14 cellular contexts compared by ENCODE assay signal in genomic region chr19:655691-656090, GRCh38. TPM values are rescaled to one million over a fixed set of nuclear protein-coding genes. Genes with fewer than 3 reads are reported as not detected.
DNase-seq lines count a peak whose midpoint lies in the region; ATAC-seq, FAIRE-seq and TF ChIP-seq lines count a peak whose summit lies in the region.
"Had no signal": no experiment of that assay in that cellular context is flagged by ENCODE, and none has a peak within 500 bp of the region (broad histone marks: within the 10 kb centered on the region; RNA-seq: fewer than 3 reads in every experiment).

No MANE protein-coding gene starts in this region.

- no peaks in the 10 kb centered on the region for H3K9me3 ChIP-seq in HepG2 (ENCODE audit: low read length)
- no peaks in the 10 kb centered on the region for H3K9me3 ChIP-seq in right lobe of liver

- TF ChIP-seq CTCF in HepG2 (CRISPR knock-in tag; IDR thresholded peaks at IDR 0.05): no peak
- no peak for TF ChIP-seq CTCF in right lobe of liver (IDR thresholded peaks at IDR 0.05)
- no peak for TF ChIP-seq CTCF in GM13977 (IDR thresholded peaks at IDR 0.05; ENCODE audit: extremely low read depth, insufficient read depth, missing control alignments)

- CTCF ChIA-PET in HepG2 (lab: Yijun Ruan, JAX; ENCODE audit: low intra/inter-chr PET ratio, low total read pairs): no interaction called here

- peaks cover 24 to 62% of the 10 kb centered on the region in 2 experiments for H3K36me3 ChIP-seq in HepG2 (replicated peaks in 1 of 2; ENCODE audit: control insufficient read depth in 1 of 2, insufficient read depth in 2 of 2, low read length in 2 of 2)
- peaks cover 0 to 28% (median 7%) of the 10 kb centered on the region in 4 donors for H3K36me3 ChIP-seq in right lobe of liver

- peaks cover 61% of the 10 kb centered on the region for H3K4me1 Mint-ChIP-seq in stimulated activated memory B cell treated with anti-CD40 and anti-IgM and Interleukin-4, amounts not matched to agents 10 μg/mL and 1 μg/mL and 100 μg/mL, for 72 hours

- peak overlapping the region; percentile 77 for H3K27ac Mint-ChIP-seq in stimulated activated memory B cell treated with anti-CD40 and anti-IgM and Interleukin-4, amounts not matched to agents 10 μg/mL and 1 μg/mL and 100 μg/mL, for 72 hours

- H3K27me3 ChIP-seq in HepG2 (ENCODE audit: control insufficient read depth in 1 of 2, insufficient read depth in 2 of 2, low read length in 2 of 2) (no peaks in the 10 kb centered on the region), right lobe of liver (no peaks in the 10 kb centered on the region)

- H2AFZ ChIP-seq in HepG2 (ENCODE audit: low read length): no peak overlapping the region

- no peak for TF ChIP-seq RAD21 in HepG2 (CRISPR knock-in tag; IDR thresholded peaks at IDR 0.05)

- BruUV-seq in HepG2 (replicated peaks; lab: Mats Ljungman, UMichigan): no TSS peak

- H3K4me3 ChIP-seq in HepG2 (replicated peaks in 1 of 3; ENCODE audit: insufficient read depth in 1 of 3, low read depth in 2 of 3, low read length in 3 of 3): no peak overlapping the region
- H3K4me3 ChIP-seq in right lobe of liver: no peak overlapping the region

- POLR2A ChIA-PET in HepG2 (lab: Yijun Ruan, JAX): no interaction called here

- H3K4me3 Mint-ChIP-seq in stimulated activated memory B cell treated with anti-CD40 and anti-IgM and Interleukin-4, amounts not matched to agents 10 μg/mL and 1 μg/mL and 100 μg/mL, for 72 hours: no peak overlapping the region

- H3K4me2 ChIP-seq in HepG2 (ENCODE audit: low read depth, low read length): no peak overlapping the region

- ATAC-seq in HepG2 (no peak), right lobe of liver (no peak)
- no peak for ATAC-seq in stimulated activated memory B cell treated with anti-CD40 and anti-IgM and Interleukin-4, amounts not matched to agents 10 μg/mL and 1 μg/mL and 100 μg/mL, for 72 hours
- ATAC-seq: left lobe of liver had no signal

- H4K20me1 ChIP-seq in HepG2 (ENCODE audit: insufficient read depth, low read length): peaks cover 89% of the 10 kb centered on the region

- H3K4me1 ChIP-seq in HepG2 (ENCODE audit: insufficient read depth, low read length): peaks cover 42% of the 10 kb centered on the region
- peaks cover 0 to 40% (median 15%) of the 10 kb centered on the region in 4 donors for H3K4me1 ChIP-seq in right lobe of liver

- 95% methylated on average over 15 of the region's 17 CpGs for WGBS in HepG2 (ENCODE audit: low lambda C conversion rate)
- WGBS in right lobe of liver (ENCODE audit: insufficient coverage, low coverage, low lambda C conversion rate, missing lambda C conversion rate): 46% methylated on average over 5 of the region's 17 CpGs

- DNase-seq in HepG2 (ENCODE audit: low spot score) (no peak), right lobe of liver (no peak), GM13977 (ENCODE audit: low spot score) (no peak)
- DNase-seq: activated T-cell treated with anti-CD3 and anti-CD28 coated beads, Interleukin-2, amount 50 U/mL, for 48 hours; DMS53; head of caudate nucleus; nucleus accumbens; stimulated activated CD4-positive, alpha-beta T cell treated with anti-CD3 and anti-CD28 coated beads, Interleukin-12 subunit alpha, Interleukin-12 subunit beta, amount 100 ng/mL, for 4 hours; WERI-Rb-1 had no signal

- no peaks in the 10 kb centered on the region for H3K9me3 Mint-ChIP-seq in stimulated activated memory B cell treated with anti-CD40 and anti-IgM and Interleukin-4, amounts not matched to agents 10 μg/mL and 1 μg/mL and 100 μg/mL, for 72 hours

- peaks cover 28% of the 10 kb centered on the region for H3K36me3 Mint-ChIP-seq in stimulated activated memory B cell treated with anti-CD40 and anti-IgM and Interleukin-4, amounts not matched to agents 10 μg/mL and 1 μg/mL and 100 μg/mL, for 72 hours

- in situ Hi-C loops in HepG2 (cut with HindIII; ENCODE audit: extremely low pct_ligation_motif_present, low pct_unique_long_range_greater_than_20kb): no loop called here
- in situ Hi-C loops in GM13977 (cut with MboI; ENCODE audit: low pct_unique_long_range_greater_than_20kb, low sequenced_read_pairs, unreplicated experiment): no loop called here

- no peaks in the 10 kb centered on the region for H3K27me3 Mint-ChIP-seq in stimulated activated memory B cell treated with anti-CD40 and anti-IgM and Interleukin-4, amounts not matched to agents 10 μg/mL and 1 μg/mL and 100 μg/mL, for 72 hours

- TF ChIP-seq EP300 in HepG2 (IDR thresholded peaks at IDR 0.05; ENCODE audit: low read depth in 2 of 2, low read length in 2 of 2) (no peak), HepG2 (CRISPR knock-in tag; IDR thresholded peaks at IDR 0.05; ENCODE audit: borderline replicate concordance) (no peak)

- no peak overlapping the region for H3K9ac ChIP-seq in HepG2 (ENCODE audit: insufficient read depth, low read depth, low read length)

- H3K27ac ChIP-seq in HepG2 (ENCODE audit: extremely low read length, insufficient read depth, low read length): no peak overlapping the region
- H3K27ac ChIP-seq in right lobe of liver: no peak overlapping the region
- H3K27ac ChIP-seq: WERI-Rb-1 had no signal

- H3K79me2 ChIP-seq in HepG2 (ENCODE audit: insufficient read depth, low read length): peaks cover 82% of the 10 kb centered on the region

- no peak for FAIRE-seq in HepG2 (lab: Jason Lieb, UNC)

- intact Hi-C loops in HepG2 (cut with micrococcal nuclease; ENCODE audit: unreplicated experiment) (no loop called here), right lobe of liver (cut with DNase I) (no loop called here)

- TF ChIP-seq POLR2A in HepG2 (IDR thresholded peaks at IDR 0.05; ENCODE audit: insufficient read depth in 1 of 2, low read depth in 2 of 2, low read length in 2 of 2): no peak
- no peak for TF ChIP-seq POLR2A in right lobe of liver (IDR thresholded peaks at IDR 0.05)

RNA-seq across cellular contexts. Expression of gene RNF126, which starts 7.3 kb away (rescaled TPM):
- total RNA-seq in HepG2 (2016; rRNA removed; fragmentation: Illumina TruSeq; extraction: Trizol) (18.5 and 34.0 TPM in 2 replicates), right lobe of liver (10 to 100 TPM; 18.3 to 85.0 (median 28.8) TPM)
- 60.7 and 62.9 TPM in 2 replicates for total RNA-seq in HepG2 (2016; cell fraction: cytosol; rRNA removed; fragmentation: Illumina TruSeq; extraction: Trizol; ENCODE audit: low read depth)
- total RNA-seq in HepG2 (2016; cell fraction: insoluble cytoplasmic fraction; rRNA removed; fragmentation: Illumina TruSeq; extraction: Trizol): 14.0 and 32.5 TPM in 2 replicates
- total RNA-seq in HepG2 (2016; cell fraction: membrane; rRNA removed; fragmentation: Illumina TruSeq; extraction: Trizol): 51.8 and 70.5 TPM in 2 replicates
- 20.4 and 26.7 TPM in 2 replicates for total RNA-seq in HepG2 (2016; cell fraction: nucleus; rRNA removed; fragmentation: Illumina TruSeq; extraction: Trizol)
- 23.2 and 24.6 TPM in 2 replicates for polyA plus RNA-seq in HepG2 (2011; rRNA removed)
- polyA plus RNA-seq in HepG2 (2011; cell fraction: cytosol; rRNA removed): 21.4 and 33.6 TPM in 2 replicates
- polyA plus RNA-seq in HepG2 (2011; cell fraction: nucleus; rRNA removed): 96.9 and 98.7 TPM in 2 replicates
- 47.4 and 51.2 TPM in 2 replicates for polyA plus RNA-seq in HepG2 (2012)
- polyA plus RNA-seq in HepG2 (2016; cell fraction: cytosol; fragmentation: Illumina TruSeq; extraction: Trizol; ENCODE audit: low read depth): 83.7 and 90.8 TPM in 2 replicates
- polyA plus RNA-seq in HepG2 (2016; cell fraction: insoluble cytoplasmic fraction; fragmentation: Illumina TruSeq; extraction: Trizol; ENCODE audit: low read depth): 29.9 and 39.9 TPM in 2 replicates
- polyA plus RNA-seq in HepG2 (2016; cell fraction: membrane; fragmentation: Illumina TruSeq; extraction: Trizol; ENCODE audit: low read depth): 79.7 and 88.6 TPM in 2 replicates
- 75.9 and 77.0 TPM in 2 replicates for polyA plus RNA-seq in HepG2 (2016; cell fraction: nucleus; fragmentation: Illumina TruSeq; extraction: Trizol; ENCODE audit: insufficient read depth, low read depth)
- polyA minus RNA-seq in HepG2 (2011; rRNA and poly(A)+ RNA removed; ENCODE audit: low replicate concordance): 10.7 and 26.6 TPM in 2 replicates
- 18.3 and 21.9 TPM in 2 replicates for polyA minus RNA-seq in HepG2 (2011; cell fraction: cytosol; rRNA and poly(A)+ RNA removed)
- 28.0 and 36.3 TPM in 2 replicates for polyA minus RNA-seq in HepG2 (2011; cell fraction: nucleus; rRNA and poly(A)+ RNA removed)

RNA-seq across cellular contexts. Expression of gene FGF22, which starts 16.0 kb away (rescaled TPM):
- total RNA-seq in HepG2 (2016; rRNA removed; fragmentation: Illumina TruSeq; extraction: Trizol): 0.24 TPM in 1 of 2 replicates, not detected in the other
- total RNA-seq in HepG2 (2016; cell fraction: cytosol; rRNA removed; fragmentation: Illumina TruSeq; extraction: Trizol; ENCODE audit: low read depth): not detected in 2 replicates
- total RNA-seq in HepG2 (2016; cell fraction: insoluble cytoplasmic fraction; rRNA removed; fragmentation: Illumina TruSeq; extraction: Trizol): 0.09 TPM in 1 of 2 replicates, not detected in the other
- total RNA-seq in HepG2 (2016; cell fraction: membrane; rRNA removed; fragmentation: Illumina TruSeq; extraction: Trizol): 0.17 and 0.19 TPM in 2 replicates
- not detected in 2 replicates for total RNA-seq in HepG2 (2016; cell fraction: nucleus; rRNA removed; fragmentation: Illumina TruSeq; extraction: Trizol)
- 0.07 TPM in 1 of 2 replicates, not detected in the other for polyA plus RNA-seq in HepG2 (2011; rRNA removed)
- not detected in 2 replicates for polyA plus RNA-seq in HepG2 (2011; cell fraction: cytosol; rRNA removed)
- not detected in 2 replicates for polyA plus RNA-seq in HepG2 (2011; cell fraction: nucleus; rRNA removed)
- polyA plus RNA-seq in HepG2 (2012): 0.09 and 0.27 TPM in 2 replicates
- polyA plus RNA-seq in HepG2 (2016; cell fraction: cytosol; fragmentation: Illumina TruSeq; extraction: Trizol; ENCODE audit: low read depth): 0.08 and 0.16 TPM in 2 replicates
- not detected in 2 replicates for polyA plus RNA-seq in HepG2 (2016; cell fraction: insoluble cytoplasmic fraction; fragmentation: Illumina TruSeq; extraction: Trizol; ENCODE audit: low read depth)
- 0.13 TPM in 1 of 2 replicates, not detected in the other for polyA plus RNA-seq in HepG2 (2016; cell fraction: membrane; fragmentation: Illumina TruSeq; extraction: Trizol; ENCODE audit: low read depth)
- polyA plus RNA-seq in HepG2 (2016; cell fraction: nucleus; fragmentation: Illumina TruSeq; extraction: Trizol; ENCODE audit: insufficient read depth, low read depth): 0.33 TPM in 1 of 2 replicates, not detected in the other
- polyA minus RNA-seq in HepG2 (2011; rRNA and poly(A)+ RNA removed; ENCODE audit: low replicate concordance): not detected in 2 replicates
- not detected in 2 replicates for polyA minus RNA-seq in HepG2 (2011; cell fraction: cytosol; rRNA and poly(A)+ RNA removed)
- not detected in 2 replicates for polyA minus RNA-seq in HepG2 (2011; cell fraction: nucleus; rRNA and poly(A)+ RNA removed)
- under 1 TPM in 1 of 6 experiments, not detected in 5; 0.15 TPM for total RNA-seq in right lobe of liver
- total RNA-seq: LHCN-M2, urinary bladder had no signal
- polyA plus RNA-seq: AG04450 had no signal

RNA-seq across cellular contexts. Expression of gene FSTL3, which starts 20.5 kb away (rescaled TPM):
- total RNA-seq in HepG2 (2016; rRNA removed; fragmentation: Illumina TruSeq; extraction: Trizol) (5.8 and 13.5 TPM in 2 replicates), right lobe of liver (10 to 100 TPM in 3 of 6 experiments, 1 to 10 TPM in 3; 4.2 to 18.7 (median 10.4) TPM)
- 3.3 and 3.8 TPM in 2 replicates for total RNA-seq in HepG2 (2016; cell fraction: cytosol; rRNA removed; fragmentation: Illumina TruSeq; extraction: Trizol; ENCODE audit: low read depth)
- total RNA-seq in HepG2 (2016; cell fraction: insoluble cytoplasmic fraction; rRNA removed; fragmentation: Illumina TruSeq; extraction: Trizol): 4.6 and 14.2 TPM in 2 replicates
- total RNA-seq in HepG2 (2016; cell fraction: membrane; rRNA removed; fragmentation: Illumina TruSeq; extraction: Trizol): 7.0 and 8.2 TPM in 2 replicates
- total RNA-seq in HepG2 (2016; cell fraction: nucleus; rRNA removed; fragmentation: Illumina TruSeq; extraction: Trizol): 11.9 and 15.2 TPM in 2 replicates
- polyA plus RNA-seq in HepG2 (2011; rRNA removed): 15.6 and 30.9 TPM in 2 replicates
- polyA plus RNA-seq in HepG2 (2011; cell fraction: cytosol; rRNA removed): 24.5 and 32.7 TPM in 2 replicates
- polyA plus RNA-seq in HepG2 (2011; cell fraction: nucleus; rRNA removed): 151 and 166 TPM in 2 replicates
- 19.0 and 28.0 TPM in 2 replicates for polyA plus RNA-seq in HepG2 (2012)
- polyA plus RNA-seq in HepG2 (2016; cell fraction: cytosol; fragmentation: Illumina TruSeq; extraction: Trizol; ENCODE audit: low read depth): 3.1 and 4.0 TPM in 2 replicates
- polyA plus RNA-seq in HepG2 (2016; cell fraction: insoluble cytoplasmic fraction; fragmentation: Illumina TruSeq; extraction: Trizol; ENCODE audit: low read depth): 6.4 and 7.0 TPM in 2 replicates
- polyA plus RNA-seq in HepG2 (2016; cell fraction: membrane; fragmentation: Illumina TruSeq; extraction: Trizol; ENCODE audit: low read depth): 5.8 and 6.2 TPM in 2 replicates
- 30.9 and 40.0 TPM in 2 replicates for polyA plus RNA-seq in HepG2 (2016; cell fraction: nucleus; fragmentation: Illumina TruSeq; extraction: Trizol; ENCODE audit: insufficient read depth, low read depth)
- polyA minus RNA-seq in HepG2 (2011; rRNA and poly(A)+ RNA removed; ENCODE audit: low replicate concordance): 28.2 and 70.2 TPM in 2 replicates
- 10.6 and 21.0 TPM in 2 replicates for polyA minus RNA-seq in HepG2 (2011; cell fraction: cytosol; rRNA and poly(A)+ RNA removed)
- polyA minus RNA-seq in HepG2 (2011; cell fraction: nucleus; rRNA and poly(A)+ RNA removed): 6.8 and 7.9 TPM in 2 replicates

RNA-seq across cellular contexts. Expression of gene POLRMT, which starts 22.4 kb away (rescaled TPM):
- 52.5 and 78.0 TPM in 2 replicates for total RNA-seq in HepG2 (2016; rRNA removed; fragmentation: Illumina TruSeq; extraction: Trizol)
- total RNA-seq in HepG2 (2016; cell fraction: cytosol; rRNA removed; fragmentation: Illumina TruSeq; extraction: Trizol; ENCODE audit: low read depth): 14.6 and 16.3 TPM in 2 replicates
- 49.1 and 82.6 TPM in 2 replicates for total RNA-seq in HepG2 (2016; cell fraction: insoluble cytoplasmic fraction; rRNA removed; fragmentation: Illumina TruSeq; extraction: Trizol)
- 30.6 and 32.9 TPM in 2 replicates for total RNA-seq in HepG2 (2016; cell fraction: membrane; rRNA removed; fragmentation: Illumina TruSeq; extraction: Trizol)
- total RNA-seq in HepG2 (2016; cell fraction: nucleus; rRNA removed; fragmentation: Illumina TruSeq; extraction: Trizol): 53.4 and 70.1 TPM in 2 replicates
- polyA plus RNA-seq in HepG2 (2011; rRNA removed): 101 and 114 TPM in 2 replicates
- polyA plus RNA-seq in HepG2 (2011; cell fraction: cytosol; rRNA removed): 20.8 and 36.5 TPM in 2 replicates
- 255 and 333 TPM in 2 replicates for polyA plus RNA-seq in HepG2 (2011; cell fraction: nucleus; rRNA removed)
- 52.2 and 65.7 TPM in 2 replicates for polyA plus RNA-seq in HepG2 (2012)
- 16.5 and 17.7 TPM in 2 replicates for polyA plus RNA-seq in HepG2 (2016; cell fraction: cytosol; fragmentation: Illumina TruSeq; extraction: Trizol; ENCODE audit: low read depth)
- polyA plus RNA-seq in HepG2 (2016; cell fraction: insoluble cytoplasmic fraction; fragmentation: Illumina TruSeq; extraction: Trizol; ENCODE audit: low read depth): 70.9 and 71.7 TPM in 2 replicates
- polyA plus RNA-seq in HepG2 (2016; cell fraction: membrane; fragmentation: Illumina TruSeq; extraction: Trizol; ENCODE audit: low read depth): 34.9 and 37.3 TPM in 2 replicates
- 138 and 146 TPM in 2 replicates for polyA plus RNA-seq in HepG2 (2016; cell fraction: nucleus; fragmentation: Illumina TruSeq; extraction: Trizol; ENCODE audit: insufficient read depth, low read depth)
- 247 and 377 TPM in 2 replicates for polyA minus RNA-seq in HepG2 (2011; rRNA and poly(A)+ RNA removed; ENCODE audit: low replicate concordance)
- 67.1 and 69.6 TPM in 2 replicates for polyA minus RNA-seq in HepG2 (2011; cell fraction: cytosol; rRNA and poly(A)+ RNA removed)
- 37.9 and 42.3 TPM in 2 replicates for polyA minus RNA-seq in HepG2 (2011; cell fraction: nucleus; rRNA and poly(A)+ RNA removed)
- total RNA-seq in right lobe of liver: 10 to 100 TPM; 25.9 to 42.9 (median 33.3) TPM

RNA-seq across cellular contexts. Expression of gene PRSS57, which starts 39.6 kb away (rescaled TPM):
- total RNA-seq in HepG2 (2016; rRNA removed; fragmentation: Illumina TruSeq; extraction: Trizol): not detected in 2 replicates
- total RNA-seq in HepG2 (2016; cell fraction: cytosol; rRNA removed; fragmentation: Illumina TruSeq; extraction: Trizol; ENCODE audit: low read depth): not detected in 2 replicates
- total RNA-seq in HepG2 (2016; cell fraction: insoluble cytoplasmic fraction; rRNA removed; fragmentation: Illumina TruSeq; extraction: Trizol): not detected in 2 replicates
- not detected in 2 replicates for total RNA-seq in HepG2 (2016; cell fraction: membrane; rRNA removed; fragmentation: Illumina TruSeq; extraction: Trizol)
- not detected in 2 replicates for total RNA-seq in HepG2 (2016; cell fraction: nucleus; rRNA removed; fragmentation: Illumina TruSeq; extraction: Trizol)
- 0.12 and 0.20 TPM in 2 replicates for polyA plus RNA-seq in HepG2 (2011; rRNA removed)
- 0.10 and 0.20 TPM in 2 replicates for polyA plus RNA-seq in HepG2 (2011; cell fraction: cytosol; rRNA removed)
- polyA plus RNA-seq in HepG2 (2011; cell fraction: nucleus; rRNA removed): not detected in 2 replicates
- 0.13 and 0.16 TPM in 2 replicates for polyA plus RNA-seq in HepG2 (2012)
- polyA plus RNA-seq in HepG2 (2016; cell fraction: cytosol; fragmentation: Illumina TruSeq; extraction: Trizol; ENCODE audit: low read depth): not detected in 2 replicates
- polyA plus RNA-seq in HepG2 (2016; cell fraction: insoluble cytoplasmic fraction; fragmentation: Illumina TruSeq; extraction: Trizol; ENCODE audit: low read depth): not detected in 2 replicates
- polyA plus RNA-seq in HepG2 (2016; cell fraction: membrane; fragmentation: Illumina TruSeq; extraction: Trizol; ENCODE audit: low read depth): not detected in 2 replicates
- polyA plus RNA-seq in HepG2 (2016; cell fraction: nucleus; fragmentation: Illumina TruSeq; extraction: Trizol; ENCODE audit: insufficient read depth, low read depth): not detected in 2 replicates
- polyA minus RNA-seq in HepG2 (2011; rRNA and poly(A)+ RNA removed; ENCODE audit: low replicate concordance): not detected in 2 replicates
- not detected in 2 replicates for polyA minus RNA-seq in HepG2 (2011; cell fraction: cytosol; rRNA and poly(A)+ RNA removed)
- not detected in 2 replicates for polyA minus RNA-seq in HepG2 (2011; cell fraction: nucleus; rRNA and poly(A)+ RNA removed)
- under 1 TPM in 1 of 6 experiments, not detected in 5; 0.20 TPM for total RNA-seq in right lobe of liver
- total RNA-seq: left lobe of liver, LHCN-M2, urinary bladder had no signal
- polyA plus RNA-seq: AG04450, urinary bladder had no signal
